In the genomic region with DNA sequence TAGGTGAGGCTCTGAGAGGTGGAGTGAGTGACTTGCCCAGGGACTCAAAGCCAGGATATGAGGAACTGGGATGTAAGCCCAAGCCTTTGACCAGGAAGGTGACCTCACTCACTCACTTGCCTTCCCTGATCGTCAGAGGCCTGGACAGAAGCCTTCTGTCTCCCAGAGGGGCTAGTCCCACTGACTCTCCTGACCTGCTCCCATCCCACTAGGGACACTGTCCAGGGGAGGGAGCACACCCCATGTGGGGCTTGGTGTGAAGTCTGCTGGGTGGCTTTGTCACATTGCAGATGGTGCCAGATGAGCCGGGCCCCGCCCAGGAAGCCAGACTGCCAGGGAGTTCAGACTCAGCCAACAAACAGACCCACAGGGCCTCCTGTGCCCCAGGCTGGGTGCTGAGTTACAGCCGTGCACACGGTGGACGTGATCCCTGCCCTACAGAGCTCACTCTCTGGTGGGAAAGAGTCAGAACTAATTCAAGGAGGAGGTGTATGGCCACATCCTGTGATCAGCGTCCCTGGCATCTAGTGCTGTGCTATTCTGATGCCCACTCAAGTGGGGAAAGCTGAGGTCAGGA, we compare ENCODE assay signal across 10 cellular contexts. TPM values are rescaled to one million over a fixed set of nuclear protein-coding genes. Genes with fewer than 3 reads are reported as not detected.
DNase-seq lines count a peak whose midpoint lies in the region; ATAC-seq, FAIRE-seq and TF ChIP-seq lines count a peak whose summit lies in the region.
"Had no signal": no experiment of that assay in that cellular context is flagged by ENCODE, and none has a peak within 500 bp of the region (broad histone marks: within the 10 kb centered on the region; RNA-seq: fewer than 3 reads in every experiment).

No MANE protein-coding gene starts in this region.

- H2BK12ac ChIP-seq in H1 (ENCODE audit: low read depth, low read length) (0 out of 2 replicates have a peak overlapping the region, but pooled peaks have one; percentile 17), neuronal stem cell (ENCODE audit: low read length) (peak overlapping the region; percentile 33)

- TF ChIP-seq POLR2A in H1 (IDR thresholded peaks at IDR 0.05; ENCODE audit: control extremely low read depth in 1 of 2, low read depth in 2 of 2, low read length in 2 of 2): no peak

- no peak overlapping the region for H3K9ac ChIP-seq in H1 (replicated peaks in 1 of 4; ENCODE audit: extremely low read depth in 1 of 4, low read depth in 3 of 4, low read length in 3 of 4)
- no peak overlapping the region for H3K9ac ChIP-seq in neuronal stem cell (ENCODE audit: low read depth, low read length, poor library complexity)

- no peaks in the 10 kb centered on the region for H3K4me1 ChIP-seq in H1 (replicated peaks in 1 of 4; ENCODE audit: control insufficient read depth in 3 of 4, insufficient read depth in 4 of 4, low read length in 3 of 4)
- H3K4me1 ChIP-seq in neuronal stem cell (ENCODE audit: control insufficient read depth in 2 of 2, insufficient read depth in 1 of 2, low read depth in 1 of 2, low read length in 2 of 2): peaks cover 0 to 4% of the 10 kb centered on the region in 2 donors

- no peak overlapping the region for H3K27ac ChIP-seq in H1 (ENCODE audit: low read depth, low read length)
- no peak overlapping the region for H3K27ac ChIP-seq in neuronal stem cell (replicated peaks; ENCODE audit: low read length)
- H3K27ac ChIP-seq in substantia nigra (ENCODE audit: low read depth, low read length, poor library complexity, severe bottlenecking): no peak overlapping the region

- no peaks in the 10 kb centered on the region for H3K23me2 ChIP-seq in H1 (ENCODE audit: low read depth, low read length)

- DNase-seq in NCI-H524 (lab: John Stamatoyannopoulos, UW): peak; percentile 29 to 63
- no peak for DNase-seq in NCI-H524 treated with DMSO at 0.1 percent for 48 hours (lab: John Stamatoyannopoulos, UW)
- peak; percentile 3 for DNase-seq in NCI-H460 (ENCODE audit: extremely low read depth, low read depth)
- no peak for DNase-seq in H1 (ENCODE audit: low read depth in 1 of 2, low spot score in 2 of 2)
- DNase-seq in neuronal stem cell (ENCODE audit: low spot score): no peak
- no peak for DNase-seq in substantia nigra (lab: John Stamatoyannopoulos, UW)
- DNase-seq in cortex of kidney (lab: John Stamatoyannopoulos, UW): no peak
- DNase-seq: aorta, NCI-H1105 treated with DMSO at 0.1 percent for 48 hours had no signal

- H3K4ac ChIP-seq in H1 (replicated peaks; ENCODE audit: insufficient read length, low read depth, low read length) (no peak overlapping the region), neuronal stem cell (ENCODE audit: low read length) (no peak overlapping the region)

- H3K9me3 ChIP-seq in H1 (ENCODE audit: insufficient read depth in 2 of 2, low read depth in 1 of 2, low read length in 1 of 2) (no peaks in the 10 kb centered on the region), neuronal stem cell (replicated peaks in 1 of 2; ENCODE audit: control insufficient read depth in 2 of 2, insufficient read depth in 1 of 2, low read depth in 1 of 2, low read length in 2 of 2) (no peaks in the 10 kb centered on the region)

- CTCF ChIA-PET in H1 (lab: Charles Lee; ENCODE audit: partially characterized antibody): interaction anchor here (1.1 to 1.8 kb wide), 4 partner anchors 26 to 230 kb away, joined by 3 to 5 read pairs (median 4); no protein-coding TSS in a partner anchor

- H4K5ac ChIP-seq in H1 (ENCODE audit: insufficient read length, low read depth, low read length): no peak overlapping the region

- POLR2A ChIA-PET in H1 (lab: Charles Lee; ENCODE audit: partially characterized antibody): no interaction called here

- H2BK15ac ChIP-seq in H1 (ENCODE audit: low read length) (no peak overlapping the region), neuronal stem cell (ENCODE audit: low read length) (no peak overlapping the region)

- peak overlapping the region; percentile 34 for H4K91ac ChIP-seq in H1 (replicated peaks; ENCODE audit: insufficient read length, low read length)
- H4K91ac ChIP-seq in neuronal stem cell (ENCODE audit: low read depth, low read length, poor library complexity): no peak overlapping the region

- H2BK20ac ChIP-seq in H1 (ENCODE audit: low read length): no peak overlapping the region

- WGBS in H1 (ENCODE audit: extremely low coverage in 1 of 2, insufficient coverage in 1 of 2, insufficient read length in 1 of 2, insufficient replicate concordance in 2 of 2, low coverage in 1 of 2, low lambda C conversion rate in 2 of 2, missing lambda C conversion rate in 1 of 2), 2 experiments: 88% methylated on average over 7 of the region's 7 CpGs; no CpG with 5 or more reads in 1 of the 2 experiments
- no CpG with 5 or more reads among the region's 7 CpGs for WGBS in neuronal stem cell (ENCODE audit: extremely low coverage in 2 of 2, insufficient read length in 2 of 2, insufficient replicate concordance in 1 of 2), 2 donors

- no peak for TF ChIP-seq RAD21 in H1 (IDR thresholded peaks at IDR 0.05 in 1 of 2, conservative IDR thresholded peaks at IDR 0.05 in 1 of 2; ENCODE audit: low read depth in 2 of 2, low read length in 2 of 2)

- no peak overlapping the region for H2AFZ ChIP-seq in H1 (ENCODE audit: low read length)
- H2AFZ ChIP-seq in neuronal stem cell (ENCODE audit: low read length): no peak overlapping the region

- no peak overlapping the region for H3K4me3 ChIP-seq in H1 (ENCODE audit: extremely low read depth in 1 of 4, insufficient read depth in 2 of 4, low read depth in 3 of 4, low read length in 4 of 4)
- H3K4me3 ChIP-seq in neuronal stem cell (ENCODE audit: low read length in 2 of 2): no peak overlapping the region

- H3K27me3 ChIP-seq in H1 (replicated peaks in 1 of 4; ENCODE audit: control insufficient read depth in 3 of 4, extremely low read depth in 1 of 4, insufficient read depth in 3 of 4, low read length in 3 of 4) (no peaks in the 10 kb centered on the region; a peak in 1 of 7 replicates), neuronal stem cell (ENCODE audit: control insufficient read depth in 3 of 3, insufficient read depth in 3 of 3, low read depth in 1 of 3, low read length in 3 of 3) (no peaks in the 10 kb centered on the region)

- no peak overlapping the region for H4K8ac ChIP-seq in H1 (ENCODE audit: extremely low read depth, insufficient read depth, low read length)
- no peak overlapping the region for H4K8ac ChIP-seq in neuronal stem cell (ENCODE audit: low read depth, low read length)

- no peaks in the 10 kb centered on the region for H3K79me1 ChIP-seq in H1 (ENCODE audit: low read depth, low read length)
- no peaks in the 10 kb centered on the region for H3K79me1 ChIP-seq in neuronal stem cell (ENCODE audit: low read depth, low read length)

- H3K23ac ChIP-seq in H1 (ENCODE audit: insufficient read length) (no peak overlapping the region), neuronal stem cell (ENCODE audit: low read depth, low read length, poor library complexity) (no peak overlapping the region)

- no peak overlapping the region for H3K18ac ChIP-seq in H1 (ENCODE audit: extremely low read depth, low read length)
- H3K18ac ChIP-seq in neuronal stem cell (ENCODE audit: low read length): no peak overlapping the region

- no peak for TF ChIP-seq CTCF in H1 (IDR thresholded peaks at IDR 0.05; ENCODE audit: control extremely low read depth in 1 of 3, insufficient read depth in 1 of 3, low read depth in 1 of 3, low read length in 3 of 3)

- H4K20me1 ChIP-seq in H1 (replicated peaks in 1 of 2; ENCODE audit: control insufficient read depth in 1 of 2, insufficient read depth in 2 of 2, low read length in 2 of 2): peaks cover 0 to 2% of the 10 kb centered on the region in 2 experiments

- H3K14ac ChIP-seq in H1 (ENCODE audit: insufficient read length): no peak overlapping the region
- no peak overlapping the region for H3K14ac ChIP-seq in neuronal stem cell (ENCODE audit: low read length)

- H2BK120ac ChIP-seq in H1 (replicated peaks; ENCODE audit: low read depth, low read length) (no peak overlapping the region), neuronal stem cell (ENCODE audit: low read depth, low read length) (no peak overlapping the region)

- H2BK5ac ChIP-seq in H1 (ENCODE audit: low read depth, low read length) (no peak overlapping the region), neuronal stem cell (ENCODE audit: low read length) (no peak overlapping the region)

- no peak for TF ChIP-seq EP300 in H1 (IDR thresholded peaks at IDR 0.05; ENCODE audit: borderline replicate concordance in 1 of 2, low read depth in 2 of 2, low read length in 2 of 2)

- H3K56ac ChIP-seq in H1 (replicated peaks; ENCODE audit: insufficient read length, low read depth, low read length): no peak overlapping the region

- ATAC-seq in GM18868 (IDR thresholded peaks at IDR 0.05; ENCODE audit: unreplicated experiment): no peak

- H3K4me2 ChIP-seq in H1 (ENCODE audit: insufficient read depth in 1 of 2, low read depth in 2 of 2, low read length in 2 of 2) (no peak overlapping the region), neuronal stem cell (ENCODE audit: insufficient read depth, low read length, poor library complexity, severe bottlenecking) (no peak overlapping the region)

- H3K36me3 ChIP-seq in H1 (ENCODE audit: control insufficient read depth in 2 of 4, insufficient read depth in 4 of 4, low read length in 3 of 4): no peaks in the 10 kb centered on the region; a peak in 1 of 8 replicates
- H3K36me3 ChIP-seq in neuronal stem cell (replicated peaks in 1 of 2; ENCODE audit: control insufficient read depth in 2 of 2, insufficient read depth in 2 of 2, low read length in 2 of 2): no peaks in the 10 kb centered on the region

- H3K79me2 ChIP-seq in H1 (ENCODE audit: control insufficient read depth in 1 of 2, insufficient read depth in 2 of 2, low read length in 2 of 2): no peaks in the 10 kb centered on the region

- no peak for FAIRE-seq in H1 (lab: Jason Lieb, UNC)

- H2AK5ac ChIP-seq in H1 (ENCODE audit: low read depth, low read length) (peak overlapping the region; percentile 24; the same call in 1 of the 2 replicates), neuronal stem cell (ENCODE audit: low read depth, low read length) (no peak overlapping the region)

RNA-seq across cellular contexts. Expression of gene MMAB, which starts 28.3 kb away (rescaled TPM):
- 25.6 and 34.6 TPM in 2 replicates for total RNA-seq in NCI-H460 (2014; rRNA removed; shearing (Covaris generic))
- polyA plus RNA-seq in NCI-H460 (2014; cell fraction: nucleus; rRNA removed): 99.1 and 132 TPM in 2 replicates
- total RNA-seq in H1 (2021; fragmentation: NEBNext Ultra II Directional; extraction: Animal tissue kit (Norgen Biotek cat#: 25700)): 17.1 and 18.5 TPM in 2 replicates
- polyA plus RNA-seq in H1 (2011; rRNA removed): 12.9 and 14.5 TPM in 2 replicates
- polyA plus RNA-seq in H1 (2011; cell fraction: cytosol; rRNA removed): 15.4 TPM
- 14.1 TPM for polyA plus RNA-seq in H1 (2011; cell fraction: nucleus; rRNA removed)
- 19.3 to 22.5 TPM (median 21.5 TPM) in 4 replicates for polyA plus RNA-seq in H1 (2012, experiment 1 of 2)
- polyA plus RNA-seq in H1 (2012, experiment 2 of 2): 24.4 TPM
- polyA plus RNA-seq in H1 (2013, experiment 1 of 2): 13.2 TPM
- polyA plus RNA-seq in H1 (2013, experiment 2 of 2): 14.4 TPM
- polyA minus RNA-seq in H1 (2011; rRNA and poly(A)+ RNA removed): 11.6 and 14.7 TPM in 2 replicates
- 11.4 TPM for polyA minus RNA-seq in H1 (2011; cell fraction: cytosol; rRNA and poly(A)+ RNA removed)
- 16.3 TPM for polyA minus RNA-seq in H1 (2011; cell fraction: nucleus; rRNA and poly(A)+ RNA removed)
- 27.4 TPM for polyA plus RNA-seq in neuronal stem cell (2013, experiment 1 of 2)
- polyA plus RNA-seq in neuronal stem cell (2013, experiment 2 of 2): 27.9 TPM

RNA-seq across cellular contexts. Expression of gene MVK, which starts 28.6 kb away (rescaled TPM):
- 4.4 and 6.4 TPM in 2 replicates for total RNA-seq in NCI-H460 (2014; rRNA removed; shearing (Covaris generic))
- 37.3 and 37.6 TPM in 2 replicates for polyA plus RNA-seq in NCI-H460 (2014; cell fraction: nucleus; rRNA removed)
- 15.7 and 17.0 TPM in 2 replicates for total RNA-seq in H1 (2021; fragmentation: NEBNext Ultra II Directional; extraction: Animal tissue kit (Norgen Biotek cat#: 25700))
- polyA plus RNA-seq in H1 (2011; rRNA removed): 20.9 and 21.5 TPM in 2 replicates
- 14.7 TPM for polyA plus RNA-seq in H1 (2011; cell fraction: cytosol; rRNA removed)
- polyA plus RNA-seq in H1 (2011; cell fraction: nucleus; rRNA removed): 20.3 TPM
- polyA plus RNA-seq in H1 (2012, experiment 1 of 2): 13.6 to 17.0 TPM (median 14.5 TPM) in 4 replicates
- polyA plus RNA-seq in H1 (2012, experiment 2 of 2): 12.2 TPM
- 14.5 TPM for polyA plus RNA-seq in H1 (2013, experiment 1 of 2)
- 16.0 TPM for polyA plus RNA-seq in H1 (2013, experiment 2 of 2)
- polyA minus RNA-seq in H1 (2011; rRNA and poly(A)+ RNA removed): 11.4 and 17.2 TPM in 2 replicates
- polyA minus RNA-seq in H1 (2011; cell fraction: cytosol; rRNA and poly(A)+ RNA removed): 5.5 TPM
- polyA minus RNA-seq in H1 (2011; cell fraction: nucleus; rRNA and poly(A)+ RNA removed): 14.6 TPM
- 25.4 TPM for polyA plus RNA-seq in neuronal stem cell (2013, experiment 1 of 2)
- polyA plus RNA-seq in neuronal stem cell (2013, experiment 2 of 2): 26.4 TPM

Comparison
In these comparisons a context has a peak if more than half of its experiments do, and no peak if none do; other contexts are left out.
1. DNase-seq: peak in NCI-H524 (2 of 2) and NCI-H460 (single experiment); none in NCI-H524 treated with DMSO at 0.1 percent for 48 hours (single experiment), H1 (0 of 2), neuronal stem cell (single experiment), substantia nigra (0 of 49) and cortex of kidney (single experiment).